In the genomic region with DNA sequence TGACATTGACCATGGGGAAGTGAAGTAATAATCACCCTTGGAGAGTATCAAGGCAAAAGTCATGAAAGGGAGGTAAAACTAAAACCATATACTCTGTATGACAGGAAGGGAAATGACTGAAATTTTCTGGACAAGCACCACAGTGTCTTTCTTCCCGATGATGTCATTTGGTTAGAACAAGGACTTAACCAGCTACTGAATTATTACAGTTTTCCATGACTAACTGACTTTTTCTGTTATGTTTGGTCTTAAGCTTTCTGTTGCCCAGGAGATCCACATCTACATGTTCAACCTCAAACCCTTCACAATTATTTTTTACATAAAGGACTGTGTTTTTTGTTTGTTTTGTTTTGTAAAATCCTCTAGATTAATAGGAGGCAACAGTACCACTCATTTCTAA, we compare ENCODE assay signal across 13 cellular contexts. TPM values are rescaled to one million over a fixed set of nuclear protein-coding genes. Genes with fewer than 3 reads are reported as not detected.
DNase-seq lines count a peak whose midpoint lies in the region; ATAC-seq and TF ChIP-seq lines count a peak whose summit lies in the region.
"Had no signal": no experiment of that assay in that cellular context is flagged by ENCODE, and none has a peak within 500 bp of the region (broad histone marks: within the 10 kb centered on the region; RNA-seq: fewer than 3 reads in every experiment).

No MANE protein-coding gene starts in this region.

- no peak overlapping the region for H3K9ac ChIP-seq in mesendoderm (ENCODE audit: low read length)
- H3K9ac ChIP-seq: parathyroid adenoma had no signal

- no peak overlapping the region for H3K18ac ChIP-seq in mesendoderm (ENCODE audit: low read length)

- H3K36me3 ChIP-seq in gastroesophageal sphincter: no peaks in the 10 kb centered on the region
- no peaks in the 10 kb centered on the region for H3K36me3 ChIP-seq in mesendoderm (ENCODE audit: control insufficient read depth, insufficient read depth, low read length)
- H3K36me3 ChIP-seq: gastrocnemius medialis had no signal

- H3K4me3 ChIP-seq in gastroesophageal sphincter (no peak overlapping the region), mesendoderm (ENCODE audit: low read length) (no peak overlapping the region)
- H3K4me3 ChIP-seq: gastrocnemius medialis had no signal

- no peak overlapping the region for H2BK120ac ChIP-seq in mesendoderm (ENCODE audit: low read depth, low read length)

- H3K56ac ChIP-seq in mesendoderm (ENCODE audit: low read length): no peak overlapping the region

- no peak overlapping the region for H4K5ac ChIP-seq in mesendoderm (ENCODE audit: low read length)

- no peak for TF ChIP-seq POLR2A in gastroesophageal sphincter (IDR thresholded peaks at IDR 0.05)

- H4K8ac ChIP-seq in mesendoderm (ENCODE audit: low read depth, low read length): no peak overlapping the region

- intact Hi-C loops in sciatic nerve (cut with DNase I): loop anchor here (5.0 kb wide), 1 partner anchor 534 kb away; no protein-coding TSS in a partner anchor

- H3K79me1 ChIP-seq in mesendoderm (ENCODE audit: low read length): peaks cover 5% of the 10 kb centered on the region

- peaks cover 5% of the 10 kb centered on the region for H3K79me2 ChIP-seq in mesendoderm (ENCODE audit: control insufficient read depth, insufficient read depth, low read length)
- H3K79me2 ChIP-seq: parathyroid adenoma had no signal

- H2AK5ac ChIP-seq in mesendoderm (ENCODE audit: low read length): no peak overlapping the region

- no peak overlapping the region for H2BK15ac ChIP-seq in mesendoderm (replicated peaks; ENCODE audit: low read depth)

- H3K9me3 ChIP-seq in gastroesophageal sphincter: no peaks in the 10 kb centered on the region
- H3K9me3 ChIP-seq: gastrocnemius medialis had no signal

- H3K27ac ChIP-seq in gastroesophageal sphincter: peak overlapping the region; percentile 86 to 100 (median 94)
- H3K27ac ChIP-seq in mesendoderm (ENCODE audit: low read depth, low read length): no peak overlapping the region
- H3K27ac ChIP-seq: parathyroid adenoma had no signal

- no peak overlapping the region for H2BK5ac ChIP-seq in mesendoderm (ENCODE audit: low read length)

- no peak for ATAC-seq in gastroesophageal sphincter
- peak; percentile 16 for ATAC-seq in sciatic nerve
- ATAC-seq: gastrocnemius medialis had no signal

- no peaks in the 10 kb centered on the region for H3K27me3 ChIP-seq in gastroesophageal sphincter
- H3K27me3 ChIP-seq in mesendoderm (ENCODE audit: insufficient read depth, low read length, poor library complexity): no peaks in the 10 kb centered on the region
- H3K27me3 ChIP-seq: gastrocnemius medialis had no signal

- H3K4me1 ChIP-seq in gastroesophageal sphincter (peaks cover 24 to 99% (median 50%) of the 10 kb centered on the region in 3 donors), mesendoderm (ENCODE audit: control insufficient read depth, low read depth, low read length) (no peaks in the 10 kb centered on the region)
- H3K4me1 ChIP-seq: gastrocnemius medialis, parathyroid adenoma had no signal

- no peak overlapping the region for H3K4me2 ChIP-seq in mesendoderm (ENCODE audit: low read length)

- no peak overlapping the region for H3K23ac ChIP-seq in mesendoderm (ENCODE audit: low read length)

- TF ChIP-seq EP300 in gastroesophageal sphincter (IDR thresholded peaks at IDR 0.05): no peak

- no peak for TF ChIP-seq CTCF in gastroesophageal sphincter (IDR thresholded peaks at IDR 0.05)

- DNase-seq in ELR (ENCODE audit: low read depth) (peak; percentile 79), amniotic epithelial cell (ENCODE audit: low read depth) (peak; percentile 90), sciatic nerve (ENCODE audit: low spot score) (no peak), mesendoderm (no peak), hippocampal formation (lab: John Stamatoyannopoulos, UW) (no peak), iPS-NIHi11 (ENCODE audit: low spot score) (no peak), DMS79 treated with DMSO at 0.1 percent for 48 hours (lab: John Stamatoyannopoulos, UW) (no peak)
- DNase-seq: activated gamma-delta T cell treated with Interleukin-2 at 50 U/mL for 16 hours, gastrocnemius medialis, KBM-7, NCI-H526 treated with DMSO at 0.1 percent for 48 hours had no signal

- WGBS in gastroesophageal sphincter (ENCODE audit: low coverage in 1 of 2), 2 donors: 0 to 5% methylated on average over 1 of the region's 1 CpG
- WGBS in mesendoderm (ENCODE audit: extremely low coverage, insufficient coverage, low lambda C conversion rate): no CpG with 5 or more reads among the region's 1 CpG

- no peak overlapping the region for H3K4ac ChIP-seq in mesendoderm (ENCODE audit: low read depth, low read length)

RNA-seq across cellular contexts. Expression of gene SCHIP1, which starts 42.9 kb away (rescaled TPM):
- total RNA-seq in gastroesophageal sphincter: 10 to 100 TPM; 19.6 to 47.1 (median 30.2) TPM
- 29.7 TPM for total RNA-seq in sciatic nerve
- polyA plus RNA-seq in mesendoderm (2013, experiment 1 of 2): 6.3 TPM
- polyA plus RNA-seq in mesendoderm (2013, experiment 2 of 2): 7.4 TPM

Comparison
In these comparisons a context has a peak if more than half of its experiments do, and no peak if none do; other contexts are left out.
1. DNase-seq: peak in ELR (single experiment) and amniotic epithelial cell (single experiment); none in sciatic nerve (single experiment), mesendoderm (single experiment), hippocampal formation (0 of 2), iPS-NIHi11 (single experiment) and DMS79 treated with DMSO at 0.1 percent for 48 hours (single experiment).